Comparison of ENCODE assay signal across 1 cellular context in genomic region chr16:85301171-85301690, GRCh38.
TF ChIP-seq lines count a peak whose summit lies in the region.

No MANE protein-coding gene starts in this region.

TF ChIP-seq in HCT116, 20 proteins besides CTCF, POLR2A, EP300 and RAD21 (continued from another document):
- TF ChIP-seq ZFX (IDR thresholded peaks at IDR 0.05) (no peak), ZNF274 (IDR thresholded peaks at IDR 0.05; ENCODE audit: low read depth, low read length) (no peak), ZBTB33 (IDR thresholded peaks at IDR 0.05; ENCODE audit: extremely low read depth, insufficient replicate concordance, low read length) (no peak), SRF (IDR thresholded peaks at IDR 0.05; ENCODE audit: low read depth) (no peak), CBX3 (IDR thresholded peaks at IDR 0.05; ENCODE audit: low read depth) (no peak)
